ENCODE assay signal across 1 cellular context in genomic region chr7:98420966-98421612, GRCh38.
TF ChIP-seq lines count a peak whose summit lies in the region.

No MANE protein-coding gene starts in this region.

TF ChIP-seq in GM12878, 131 proteins besides CTCF, POLR2A, EP300 and RAD21 (continued from another document):
- TF ChIP-seq ZNF592 (IDR thresholded peaks at IDR 0.05), result no peak
- TF ChIP-seq TCF12 (IDR thresholded peaks at IDR 0.05; ENCODE audit: low read depth, low read length), result 0 out of 2 replicates have a peak, but pooled peaks have one; percentile 62
- TF ChIP-seq GABPA (IDR thresholded peaks at IDR 0.05; ENCODE audit: low read depth), result no peak
- no peak for TF ChIP-seq SKIL (IDR thresholded peaks at IDR 0.05; ENCODE audit: low read depth, poor library complexity, severe bottlenecking)
- TF ChIP-seq EGR1 (IDR thresholded peaks at IDR 0.05; ENCODE audit: borderline replicate concordance in 1 of 2, low read depth in 2 of 2, low read length in 2 of 2), result no peak
- no peak for TF ChIP-seq NBN (IDR thresholded peaks at IDR 0.05)
- TF ChIP-seq RFX5 (IDR thresholded peaks at IDR 0.05; ENCODE audit: low read depth, low read length), result no peak
- TF ChIP-seq SREBF2 (IDR thresholded peaks at IDR 0.05; ENCODE audit: low read length), result no peak
- TF ChIP-seq CUX1 (IDR thresholded peaks at IDR 0.05; ENCODE audit: insufficient replicate concordance, low read depth, low read length), result no peak
- no peak for TF ChIP-seq FOXM1 (IDR thresholded peaks at IDR 0.05; ENCODE audit: low read depth, low read length)
- TF ChIP-seq STAT1 (conservative IDR thresholded peaks at IDR 0.05), result no peak
- no peak for TF ChIP-seq FOS (IDR thresholded peaks at IDR 0.05; ENCODE audit: borderline replicate concordance, extremely low read depth, insufficient read length)
- no peak for TF ChIP-seq KDM1A (IDR thresholded peaks at IDR 0.05; ENCODE audit: borderline replicate concordance)
- no peak for TF ChIP-seq RCOR1 (conservative IDR thresholded peaks at IDR 0.05; ENCODE audit: low read depth, low read length)
- TF ChIP-seq BACH1 (IDR thresholded peaks at IDR 0.05; ENCODE audit: borderline replicate concordance), result 0 out of 2 replicates have a peak, but pooled peaks have one; percentile 16
- TF ChIP-seq EZH2 (IDR thresholded peaks at IDR 0.05; ENCODE audit: borderline replicate concordance, control insufficient read depth, low read depth, low read length), result no peak
- TF ChIP-seq NR2F1 (conservative IDR thresholded peaks at IDR 0.05), result no peak
- no peak for TF ChIP-seq ATF7 (IDR thresholded peaks at IDR 0.05; ENCODE audit: low read depth)
- no peak for TF ChIP-seq MTA2 (IDR thresholded peaks at IDR 0.05; ENCODE audit: low read depth)
- no peak for TF ChIP-seq ZNF687 (IDR thresholded peaks at IDR 0.05)
- TF ChIP-seq TCF3 (IDR thresholded peaks at IDR 0.05; ENCODE audit: borderline replicate concordance, insufficient read depth, low read depth, low read length), result 0 out of 2 replicates have a peak, but pooled peaks have one; percentile 35
- TF ChIP-seq USF1 (IDR thresholded peaks at IDR 0.05; ENCODE audit: borderline replicate concordance, extremely low read length, insufficient read depth, low read depth, low read length), result no peak
- no peak for TF ChIP-seq JUND (IDR thresholded peaks at IDR 0.05; ENCODE audit: low read depth, low read length)
- no peak for TF ChIP-seq STAT3 (IDR thresholded peaks at IDR 0.05; ENCODE audit: low read depth, low read length)
- no peak for TF ChIP-seq RB1 (IDR thresholded peaks at IDR 0.05; ENCODE audit: borderline replicate concordance)
- TF ChIP-seq, protein P1, sequence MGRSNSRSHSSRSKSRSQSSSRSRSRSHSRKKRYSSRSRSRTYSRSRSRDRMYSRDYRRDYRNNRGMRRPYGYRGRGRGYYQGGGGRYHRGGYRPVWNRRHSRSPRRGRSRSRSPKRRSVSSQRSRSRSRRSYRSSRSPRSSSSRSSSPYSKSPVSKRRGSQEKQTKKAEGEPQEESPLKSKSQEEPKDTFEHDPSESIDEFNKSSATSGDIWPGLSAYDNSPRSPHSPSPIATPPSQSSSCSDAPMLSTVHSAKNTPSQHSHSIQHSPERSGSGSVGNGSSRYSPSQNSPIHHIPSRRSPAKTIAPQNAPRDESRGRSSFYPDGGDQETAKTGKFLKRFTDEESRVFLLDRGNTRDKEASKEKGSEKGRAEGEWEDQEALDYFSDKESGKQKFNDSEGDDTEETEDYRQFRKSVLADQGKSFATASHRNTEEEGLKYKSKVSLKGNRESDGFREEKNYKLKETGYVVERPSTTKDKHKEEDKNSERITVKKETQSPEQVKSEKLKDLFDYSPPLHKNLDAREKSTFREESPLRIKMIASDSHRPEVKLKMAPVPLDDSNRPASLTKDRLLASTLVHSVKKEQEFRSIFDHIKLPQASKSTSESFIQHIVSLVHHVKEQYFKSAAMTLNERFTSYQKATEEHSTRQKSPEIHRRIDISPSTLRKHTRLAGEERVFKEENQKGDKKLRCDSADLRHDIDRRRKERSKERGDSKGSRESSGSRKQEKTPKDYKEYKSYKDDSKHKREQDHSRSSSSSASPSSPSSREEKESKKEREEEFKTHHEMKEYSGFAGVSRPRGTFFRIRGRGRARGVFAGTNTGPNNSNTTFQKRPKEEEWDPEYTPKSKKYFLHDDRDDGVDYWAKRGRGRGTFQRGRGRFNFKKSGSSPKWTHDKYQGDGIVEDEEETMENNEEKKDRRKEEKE (IDR thresholded peaks at IDR 0.05), result no peak
- no peak for TF ChIP-seq IRF4 (IDR thresholded peaks at IDR 0.05; ENCODE audit: low read depth, low read length)
- no peak for TF ChIP-seq YBX1 (IDR thresholded peaks at IDR 0.05)
- TF ChIP-seq SMARCA5 (IDR thresholded peaks at IDR 0.05), result peak; percentile 39; the same call in 1 of the 2 replicates
- TF ChIP-seq, protein P2, sequence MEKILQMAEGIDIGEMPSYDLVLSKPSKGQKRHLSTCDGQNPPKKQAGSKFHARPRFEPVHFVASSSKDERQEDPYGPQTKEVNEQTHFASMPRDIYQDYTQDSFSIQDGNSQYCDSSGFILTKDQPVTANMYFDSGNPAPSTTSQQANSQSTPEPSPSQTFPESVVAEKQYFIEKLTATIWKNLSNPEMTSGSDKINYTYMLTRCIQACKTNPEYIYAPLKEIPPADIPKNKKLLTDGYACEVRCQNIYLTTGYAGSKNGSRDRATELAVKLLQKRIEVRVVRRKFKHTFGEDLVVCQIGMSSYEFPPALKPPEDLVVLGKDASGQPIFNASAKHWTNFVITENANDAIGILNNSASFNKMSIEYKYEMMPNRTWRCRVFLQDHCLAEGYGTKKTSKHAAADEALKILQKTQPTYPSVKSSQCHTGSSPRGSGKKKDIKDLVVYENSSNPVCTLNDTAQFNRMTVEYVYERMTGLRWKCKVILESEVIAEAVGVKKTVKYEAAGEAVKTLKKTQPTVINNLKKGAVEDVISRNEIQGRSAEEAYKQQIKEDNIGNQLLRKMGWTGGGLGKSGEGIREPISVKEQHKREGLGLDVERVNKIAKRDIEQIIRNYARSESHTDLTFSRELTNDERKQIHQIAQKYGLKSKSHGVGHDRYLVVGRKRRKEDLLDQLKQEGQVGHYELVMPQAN (conservative IDR thresholded peaks at IDR 0.05), result no peak
- TF ChIP-seq, protein P3, sequence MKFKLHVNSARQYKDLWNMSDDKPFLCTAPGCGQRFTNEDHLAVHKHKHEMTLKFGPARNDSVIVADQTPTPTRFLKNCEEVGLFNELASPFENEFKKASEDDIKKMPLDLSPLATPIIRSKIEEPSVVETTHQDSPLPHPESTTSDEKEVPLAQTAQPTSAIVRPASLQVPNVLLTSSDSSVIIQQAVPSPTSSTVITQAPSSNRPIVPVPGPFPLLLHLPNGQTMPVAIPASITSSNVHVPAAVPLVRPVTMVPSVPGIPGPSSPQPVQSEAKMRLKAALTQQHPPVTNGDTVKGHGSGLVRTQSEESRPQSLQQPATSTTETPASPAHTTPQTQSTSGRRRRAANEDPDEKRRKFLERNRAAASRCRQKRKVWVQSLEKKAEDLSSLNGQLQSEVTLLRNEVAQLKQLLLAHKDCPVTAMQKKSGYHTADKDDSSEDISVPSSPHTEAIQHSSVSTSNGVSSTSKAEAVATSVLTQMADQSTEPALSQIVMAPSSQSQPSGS (IDR thresholded peaks at IDR 0.05; ENCODE audit: low read length), result no peak
- TF ChIP-seq YY1 (IDR thresholded peaks at IDR 0.05; ENCODE audit: low read depth, low read length), result peak; percentile 30; the same call in 1 of the 2 replicates
- TF ChIP-seq HDGF (IDR thresholded peaks at IDR 0.05), result no peak
- TF ChIP-seq PAX5 (IDR thresholded peaks at IDR 0.05; ENCODE audit: borderline replicate concordance, low read depth, low read length), result 0 out of 2 replicates have a peak, but pooled peaks have one; percentile 45
